Comparison of ENCODE assay signal across 2 cellular contexts in the genomic region with DNA sequence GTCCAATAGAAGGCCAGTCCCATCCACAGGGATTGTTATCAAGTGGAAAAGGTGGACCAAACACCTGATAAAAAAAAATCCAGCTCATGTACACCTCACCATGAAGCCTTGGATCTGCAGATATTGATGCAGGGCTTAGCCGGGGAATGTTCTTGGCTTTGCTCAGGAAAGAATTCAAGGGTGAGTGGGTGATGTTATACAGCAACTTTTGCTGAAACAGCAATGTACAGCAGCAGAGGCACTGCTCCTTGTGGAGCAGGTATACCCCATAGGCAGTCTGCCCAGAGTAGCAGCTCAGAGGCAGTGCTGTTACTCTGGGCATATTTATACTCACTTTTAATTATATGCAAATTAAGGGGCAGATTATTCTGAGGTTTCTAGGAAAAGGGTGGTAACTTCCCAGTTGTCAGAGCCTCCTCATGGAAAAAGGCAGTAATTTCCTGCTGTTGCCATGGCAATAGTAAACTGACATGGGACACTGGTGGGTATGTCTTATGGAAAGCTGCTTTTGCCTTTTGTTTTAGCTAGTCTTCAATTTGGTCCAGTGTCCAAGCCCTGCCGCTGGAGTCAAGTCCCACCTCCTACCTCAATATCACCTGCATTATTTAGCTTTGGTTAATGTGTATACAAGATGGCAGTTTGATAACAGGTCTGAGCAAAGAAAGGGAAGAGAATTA.
TF ChIP-seq lines count a peak whose summit lies in the region.

No MANE protein-coding gene starts in this region.

TF ChIP-seq in endothelial cell of umbilical vein, 7 proteins besides CTCF, POLR2A, EP300 and RAD21:
- TF ChIP-seq JUN (IDR thresholded peaks at IDR 0.05; ENCODE audit: borderline replicate concordance, insufficient read depth, insufficient read length, low read depth) (peak; percentile 49), EZH2 (IDR thresholded peaks at IDR 0.05; ENCODE audit: borderline replicate concordance, low read depth, low read length, severe bottlenecking) (no peak)
TF ChIP-seq in endothelial cell of umbilical vein: peak in this region for 1.

TF ChIP-seq in neural cell, 6 proteins besides CTCF, POLR2A, EP300 and RAD21:
- TF ChIP-seq SMC3 (conservative IDR thresholded peaks at IDR 0.05; ENCODE audit: poor library complexity) (no peak), POLR2AphosphoS5 (IDR thresholded peaks at IDR 0.05) (no peak), MXI1 (conservative IDR thresholded peaks at IDR 0.05; ENCODE audit: poor library complexity, severe bottlenecking) (no peak), TAF1 (IDR thresholded peaks at IDR 0.05; ENCODE audit: low read depth) (no peak), EZH2 (IDR thresholded peaks at IDR 0.05; ENCODE audit: borderline replicate concordance, insufficient read depth, low read length, poor library complexity, severe bottlenecking) (no peak)
- TF ChIP-seq, protein P1, sequence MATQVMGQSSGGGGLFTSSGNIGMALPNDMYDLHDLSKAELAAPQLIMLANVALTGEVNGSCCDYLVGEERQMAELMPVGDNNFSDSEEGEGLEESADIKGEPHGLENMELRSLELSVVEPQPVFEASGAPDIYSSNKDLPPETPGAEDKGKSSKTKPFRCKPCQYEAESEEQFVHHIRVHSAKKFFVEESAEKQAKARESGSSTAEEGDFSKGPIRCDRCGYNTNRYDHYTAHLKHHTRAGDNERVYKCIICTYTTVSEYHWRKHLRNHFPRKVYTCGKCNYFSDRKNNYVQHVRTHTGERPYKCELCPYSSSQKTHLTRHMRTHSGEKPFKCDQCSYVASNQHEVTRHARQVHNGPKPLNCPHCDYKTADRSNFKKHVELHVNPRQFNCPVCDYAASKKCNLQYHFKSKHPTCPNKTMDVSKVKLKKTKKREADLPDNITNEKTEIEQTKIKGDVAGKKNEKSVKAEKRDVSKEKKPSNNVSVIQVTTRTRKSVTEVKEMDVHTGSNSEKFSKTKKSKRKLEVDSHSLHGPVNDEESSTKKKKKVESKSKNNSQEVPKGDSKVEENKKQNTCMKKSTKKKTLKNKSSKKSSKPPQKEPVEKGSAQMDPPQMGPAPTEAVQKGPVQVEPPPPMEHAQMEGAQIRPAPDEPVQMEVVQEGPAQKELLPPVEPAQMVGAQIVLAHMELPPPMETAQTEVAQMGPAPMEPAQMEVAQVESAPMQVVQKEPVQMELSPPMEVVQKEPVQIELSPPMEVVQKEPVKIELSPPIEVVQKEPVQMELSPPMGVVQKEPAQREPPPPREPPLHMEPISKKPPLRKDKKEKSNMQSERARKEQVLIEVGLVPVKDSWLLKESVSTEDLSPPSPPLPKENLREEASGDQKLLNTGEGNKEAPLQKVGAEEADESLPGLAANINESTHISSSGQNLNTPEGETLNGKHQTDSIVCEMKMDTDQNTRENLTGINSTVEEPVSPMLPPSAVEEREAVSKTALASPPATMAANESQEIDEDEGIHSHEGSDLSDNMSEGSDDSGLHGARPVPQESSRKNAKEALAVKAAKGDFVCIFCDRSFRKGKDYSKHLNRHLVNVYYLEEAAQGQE (IDR thresholded peaks at IDR 0.05; ENCODE audit: borderline replicate concordance) = no peak
